In genomic region chr1:226094451-226094850, GRCh38 we compare ENCODE assay signal across 15 cellular contexts.
"Had no signal": no experiment of that assay in that cellular context is flagged by ENCODE, and none has a peak within 500 bp of the region (broad histone marks: within the 10 kb centered on the region; RNA-seq: fewer than 3 reads in every experiment).

No MANE protein-coding gene starts in this region.

- ATAC-seq: left lobe of liver; natural killer cell; pancreas; stimulated activated naive B cell treated with anti-CD40 and anti-IgM and Interleukin-4, amounts not matched to agents 10 μg/mL and 1 μg/mL and 100 μg/mL, for 72 hours had no signal

- H3K4me3 ChIP-seq: dorsolateral prefrontal cortex, pancreas, skin epidermis, spleen, thoracic aorta, tibial nerve, upper lobe of left lung, uterus had no signal

- H3K4me1 ChIP-seq: pancreas, spleen, tibial nerve, upper lobe of left lung, uterus had no signal

- H3K27ac ChIP-seq: dorsolateral prefrontal cortex, pancreas, skin epidermis, spleen, thoracic aorta, tibial nerve, upper lobe of left lung, uterus had no signal

- H3K36me3 ChIP-seq: pancreas, spleen, thoracic aorta, tibial nerve, upper lobe of left lung, uterus had no signal

- DNase-seq: cerebellar nuclear complex; dorsolateral prefrontal cortex; effector CD4-positive, alpha-beta T cell; natural killer cell; occipital lobe; stimulated activated CD4-positive, alpha-beta T cell treated with anti-CD3 and anti-CD28 coated beads, Interleukin-4, amount 100 ng/mL, for 4 hours; stimulated activated naive B cell treated with anti-CD40 and anti-IgM and Interleukin-4, amounts not matched to agents 10 μg/mL and 1 μg/mL and 100 μg/mL, for 72 hours; upper lobe of left lung; uterus had no signal

- H3K9me3 ChIP-seq: pancreas, spleen, thoracic aorta, tibial nerve, upper lobe of left lung, uterus had no signal

- H3K27me3 ChIP-seq: pancreas, spleen, tibial nerve, upper lobe of left lung, uterus had no signal
